Comparison of ENCODE assay signal across 1 cellular context in genomic region chr9:34072868-34073590, GRCh38.
TF ChIP-seq lines count a peak whose summit lies in the region.

No MANE protein-coding gene starts in this region.

TF ChIP-seq in HepG2, 621 proteins besides CTCF, POLR2A, EP300 and RAD21 (continued from another document and continues in another):
- TF ChIP-seq, protein P1, sequence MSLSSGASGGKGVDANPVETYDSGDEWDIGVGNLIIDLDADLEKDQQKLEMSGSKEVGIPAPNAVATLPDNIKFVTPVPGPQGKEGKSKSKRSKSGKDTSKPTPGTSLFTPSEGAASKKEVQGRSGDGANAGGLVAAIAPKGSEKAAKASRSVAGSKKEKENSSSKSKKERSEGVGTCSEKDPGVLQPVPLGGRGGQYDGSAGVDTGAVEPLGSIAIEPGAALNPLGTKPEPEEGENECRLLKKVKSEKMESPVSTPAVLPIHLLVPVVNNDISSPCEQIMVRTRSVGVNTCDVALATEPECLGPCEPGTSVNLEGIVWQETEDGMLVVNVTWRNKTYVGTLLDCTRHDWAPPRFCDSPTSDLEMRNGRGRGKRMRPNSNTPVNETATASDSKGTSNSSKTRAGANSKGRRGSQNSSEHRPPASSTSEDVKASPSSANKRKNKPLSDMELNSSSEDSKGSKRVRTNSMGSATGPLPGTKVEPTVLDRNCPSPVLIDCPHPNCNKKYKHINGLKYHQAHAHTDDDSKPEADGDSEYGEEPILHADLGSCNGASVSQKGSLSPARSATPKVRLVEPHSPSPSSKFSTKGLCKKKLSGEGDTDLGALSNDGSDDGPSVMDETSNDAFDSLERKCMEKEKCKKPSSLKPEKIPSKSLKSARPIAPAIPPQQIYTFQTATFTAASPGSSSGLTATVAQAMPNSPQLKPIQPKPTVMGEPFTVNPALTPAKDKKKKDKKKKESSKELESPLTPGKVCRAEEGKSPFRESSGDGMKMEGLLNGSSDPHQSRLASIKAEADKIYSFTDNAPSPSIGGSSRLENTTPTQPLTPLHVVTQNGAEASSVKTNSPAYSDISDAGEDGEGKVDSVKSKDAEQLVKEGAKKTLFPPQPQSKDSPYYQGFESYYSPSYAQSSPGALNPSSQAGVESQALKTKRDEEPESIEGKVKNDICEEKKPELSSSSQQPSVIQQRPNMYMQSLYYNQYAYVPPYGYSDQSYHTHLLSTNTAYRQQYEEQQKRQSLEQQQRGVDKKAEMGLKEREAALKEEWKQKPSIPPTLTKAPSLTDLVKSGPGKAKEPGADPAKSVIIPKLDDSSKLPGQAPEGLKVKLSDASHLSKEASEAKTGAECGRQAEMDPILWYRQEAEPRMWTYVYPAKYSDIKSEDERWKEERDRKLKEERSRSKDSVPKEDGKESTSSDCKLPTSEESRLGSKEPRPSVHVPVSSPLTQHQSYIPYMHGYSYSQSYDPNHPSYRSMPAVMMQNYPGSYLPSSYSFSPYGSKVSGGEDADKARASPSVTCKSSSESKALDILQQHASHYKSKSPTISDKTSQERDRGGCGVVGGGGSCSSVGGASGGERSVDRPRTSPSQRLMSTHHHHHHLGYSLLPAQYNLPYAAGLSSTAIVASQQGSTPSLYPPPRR (CRISPR knock-in tag; IDR thresholded peaks at IDR 0.05; ENCODE audit: borderline replicate concordance): no peak
- TF ChIP-seq ZC3H4 (CRISPR knock-in tag; IDR thresholded peaks at IDR 0.05; ENCODE audit: borderline replicate concordance): no peak
- no peak for TF ChIP-seq SNAPC5 (CRISPR knock-in tag; IDR thresholded peaks at IDR 0.05; ENCODE audit: borderline replicate concordance)
- TF ChIP-seq MIER2 (CRISPR knock-in tag; IDR thresholded peaks at IDR 0.05): peak; percentile 19; the same call in 1 of the 2 replicates
- TF ChIP-seq, protein P2, sequence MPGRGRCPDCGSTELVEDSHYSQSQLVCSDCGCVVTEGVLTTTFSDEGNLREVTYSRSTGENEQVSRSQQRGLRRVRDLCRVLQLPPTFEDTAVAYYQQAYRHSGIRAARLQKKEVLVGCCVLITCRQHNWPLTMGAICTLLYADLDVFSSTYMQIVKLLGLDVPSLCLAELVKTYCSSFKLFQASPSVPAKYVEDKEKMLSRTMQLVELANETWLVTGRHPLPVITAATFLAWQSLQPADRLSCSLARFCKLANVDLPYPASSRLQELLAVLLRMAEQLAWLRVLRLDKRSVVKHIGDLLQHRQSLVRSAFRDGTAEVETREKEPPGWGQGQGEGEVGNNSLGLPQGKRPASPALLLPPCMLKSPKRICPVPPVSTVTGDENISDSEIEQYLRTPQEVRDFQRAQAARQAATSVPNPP (CRISPR knock-in tag; IDR thresholded peaks at IDR 0.05): no peak
- no peak for TF ChIP-seq TAF15 (IDR thresholded peaks at IDR 0.05; ENCODE audit: low read depth, low read length, poor library complexity, severe bottlenecking)
- no peak for TF ChIP-seq ZBTB44 (CRISPR knock-in tag; IDR thresholded peaks at IDR 0.05)
- TF ChIP-seq NCOA1 (CRISPR knock-in tag; IDR thresholded peaks at IDR 0.05): no peak
- no peak for TF ChIP-seq NR2F2 (IDR thresholded peaks at IDR 0.05; ENCODE audit: borderline replicate concordance, low read depth)
- TF ChIP-seq KDM4B (CRISPR knock-in tag; IDR thresholded peaks at IDR 0.05): no peak; the same call in 1 of the 2 replicates
- TF ChIP-seq ZNF562 (CRISPR knock-in tag; IDR thresholded peaks at IDR 0.05; ENCODE audit: borderline replicate concordance): no peak
- no peak for TF ChIP-seq ZMAT3 (CRISPR knock-in tag; conservative IDR thresholded peaks at IDR 0.05)
- no peak for TF ChIP-seq SP1 (IDR thresholded peaks at IDR 0.05)
- no peak for TF ChIP-seq SP1 (CRISPR knock-in tag; IDR thresholded peaks at IDR 0.05)
- no peak for TF ChIP-seq NBN (conservative IDR thresholded peaks at IDR 0.05)
- TF ChIP-seq ZNF577 (CRISPR knock-in tag; IDR thresholded peaks at IDR 0.05; ENCODE audit: borderline replicate concordance, low read depth): no peak
- no peak for TF ChIP-seq ZNF234 (CRISPR knock-in tag; conservative IDR thresholded peaks at IDR 0.05)
- no peak for TF ChIP-seq KLF13 (CRISPR knock-in tag; IDR thresholded peaks at IDR 0.05)
- peak; percentile 53 for TF ChIP-seq HNF4A (CRISPR knock-in tag; IDR thresholded peaks at IDR 0.05)
- no peak for TF ChIP-seq CENPBD1 (CRISPR knock-in tag; IDR thresholded peaks at IDR 0.05; ENCODE audit: borderline replicate concordance, low read depth)
- TF ChIP-seq MED1 (CRISPR knock-in tag; IDR thresholded peaks at IDR 0.05): peak; percentile 48; the same call in 1 of the 2 replicates
- no peak for TF ChIP-seq SMARCC2 (IDR thresholded peaks at IDR 0.05)
- no peak for TF ChIP-seq ZNF549 (CRISPR knock-in tag; IDR thresholded peaks at IDR 0.05)
- no peak for TF ChIP-seq HNRNPK (IDR thresholded peaks at IDR 0.05; ENCODE audit: low read depth, low read length, poor library complexity, severe bottlenecking)
- TF ChIP-seq MAZ (IDR thresholded peaks at IDR 0.05; ENCODE audit: borderline replicate concordance, low read depth, low read length): no peak
- no peak for TF ChIP-seq MAZ (CRISPR knock-in tag; IDR thresholded peaks at IDR 0.05; ENCODE audit: low read depth)
- TF ChIP-seq ZSCAN9 (CRISPR knock-in tag; IDR thresholded peaks at IDR 0.05; ENCODE audit: borderline replicate concordance): peak; percentile 68; the same call in 1 of the 2 replicates
- no peak for TF ChIP-seq JARID2 (CRISPR knock-in tag; IDR thresholded peaks at IDR 0.05; ENCODE audit: insufficient replicate concordance)
- TF ChIP-seq XRCC5 (optimal IDR thresholded peaks at IDR 0.05; ENCODE audit: low read length): no peak
- no peak for TF ChIP-seq ZNF768 (CRISPR knock-in tag; IDR thresholded peaks at IDR 0.05)
- no peak for TF ChIP-seq SNAPC2 (CRISPR knock-in tag; IDR thresholded peaks at IDR 0.05)
- no peak for TF ChIP-seq PTBP1 (IDR thresholded peaks at IDR 0.05; ENCODE audit: low read depth, low read length, poor library complexity, severe bottlenecking)
- peak; percentile 65; the same call in 1 of the 2 replicates for TF ChIP-seq ZSCAN31 (CRISPR knock-in tag; IDR thresholded peaks at IDR 0.05; ENCODE audit: low read depth)
- TF ChIP-seq RERE (CRISPR knock-in tag; IDR thresholded peaks at IDR 0.05; ENCODE audit: low read depth): 0 out of 2 replicates have a peak, but pooled peaks have one; percentile 49
- no peak for TF ChIP-seq ZNF746 (CRISPR knock-in tag; IDR thresholded peaks at IDR 0.05)
- no peak for TF ChIP-seq ZFAT (CRISPR knock-in tag; conservative IDR thresholded peaks at IDR 0.05)
- 0 out of 2 replicates have a peak, but pooled peaks have one; percentile 13 for TF ChIP-seq ZNF12 (CRISPR knock-in tag; IDR thresholded peaks at IDR 0.05)
- TF ChIP-seq NR2C2 (CRISPR knock-in tag; IDR thresholded peaks at IDR 0.05; ENCODE audit: borderline replicate concordance): no peak
- TF ChIP-seq MEIS1 (CRISPR knock-in tag; IDR thresholded peaks at IDR 0.05; ENCODE audit: borderline replicate concordance): no peak
- TF ChIP-seq ZNF670 (CRISPR knock-in tag; IDR thresholded peaks at IDR 0.05; ENCODE audit: borderline replicate concordance): no peak
- peak; percentile 39; the same call in 1 of the 2 replicates for TF ChIP-seq ELF3 (CRISPR knock-in tag; IDR thresholded peaks at IDR 0.05)
- TF ChIP-seq ZNF564 (CRISPR knock-in tag; IDR thresholded peaks at IDR 0.05): peak; percentile 75; the same call in 1 of the 2 replicates
- no peak for TF ChIP-seq ZBTB4 (CRISPR knock-in tag; IDR thresholded peaks at IDR 0.05; ENCODE audit: borderline replicate concordance)
- TF ChIP-seq SOX6 (IDR thresholded peaks at IDR 0.05): no peak
- peak; percentile 90 for TF ChIP-seq SOX6 (CRISPR knock-in tag; IDR thresholded peaks at IDR 0.05)
- TF ChIP-seq HOXA3 (CRISPR knock-in tag; IDR thresholded peaks at IDR 0.05): peak; percentile 69; the same call in 1 of the 2 replicates
- 0 out of 2 replicates have a peak, but pooled peaks have one; percentile 46 for TF ChIP-seq HOXD1 (CRISPR knock-in tag; IDR thresholded peaks at IDR 0.05)
- TF ChIP-seq, protein P3, sequence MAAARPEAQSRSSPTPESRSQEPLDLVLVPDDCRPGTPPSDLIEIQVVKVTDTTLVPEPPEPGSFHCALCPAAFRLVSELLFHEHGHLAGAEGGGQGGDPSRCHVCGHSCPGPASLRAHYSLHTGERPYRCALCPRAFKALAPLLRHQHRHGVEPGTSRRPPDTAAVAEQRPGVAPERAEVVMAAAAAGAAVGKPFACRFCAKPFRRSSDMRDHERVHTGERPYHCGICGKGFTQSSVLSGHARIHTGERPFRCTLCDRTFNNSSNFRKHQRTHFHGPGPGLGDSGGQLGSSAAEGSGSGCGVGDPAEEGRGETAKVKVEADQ (CRISPR knock-in tag; IDR thresholded peaks at IDR 0.05; ENCODE audit: borderline replicate concordance): no peak
- TF ChIP-seq ZNF343 (CRISPR knock-in tag; IDR thresholded peaks at IDR 0.05): no peak
- TF ChIP-seq PLSCR1 (CRISPR knock-in tag; IDR thresholded peaks at IDR 0.05; ENCODE audit: borderline replicate concordance): no peak
- TF ChIP-seq ZNF10 (CRISPR knock-in tag; IDR thresholded peaks at IDR 0.05; ENCODE audit: borderline replicate concordance, low read depth): no peak
- peak; percentile 62; the same call in 1 of the 2 replicates for TF ChIP-seq ZMYM3 (CRISPR knock-in tag; IDR thresholded peaks at IDR 0.05)
